In genomic region chr2:227025510-227025909, GRCh38 we compare ENCODE assay signal across 27 cellular contexts.
DNase-seq lines count a peak whose midpoint lies in the region; ATAC-seq and TF ChIP-seq lines count a peak whose summit lies in the region.
"Had no signal": no experiment of that assay in that cellular context is flagged by ENCODE, and none has a peak within 500 bp of the region (broad histone marks: within the 10 kb centered on the region; RNA-seq: fewer than 3 reads in every experiment).

No MANE protein-coding gene starts in this region.

- H3K36me3 Mint-ChIP-seq in T-helper 17 cell (ENCODE audit: low read depth) (no peaks in the 10 kb centered on the region), glutamatergic neuron (ENCODE audit: unreplicated experiment) (no peaks in the 10 kb centered on the region)
- H3K36me3 Mint-ChIP-seq: activated CD4-positive, alpha-beta memory T cell treated with anti-CD3 and anti-CD28 coated beads for 36 hours; activated naive CD4-positive, alpha-beta T cell treated with anti-CD3 and anti-CD28 coated beads, Interleukin-2, amount 10 ng/mL, durations not matched to agents 7 days and 5 days had no signal

- no peaks in the 10 kb centered on the region for H3K4me1 ChIP-seq in esophagus squamous epithelium
- H3K4me1 ChIP-seq: A549, thyroid gland had no signal

- H3K4me3 Mint-ChIP-seq in T-helper 17 cell (no peak overlapping the region), glutamatergic neuron (ENCODE audit: unreplicated experiment) (no peak overlapping the region)
- H3K4me3 Mint-ChIP-seq: activated CD4-positive, alpha-beta memory T cell treated with anti-CD3 and anti-CD28 coated beads for 36 hours; activated naive CD4-positive, alpha-beta T cell treated with anti-CD3 and anti-CD28 coated beads, Interleukin-2, amount 10 ng/mL, durations not matched to agents 7 days and 5 days; endodermal cell; H9 had no signal

- DNase-seq in T-helper 17 cell (no peak), esophagus squamous epithelium (lab: John Stamatoyannopoulos, UW) (no peak), glutamatergic neuron (no peak)
- DNase-seq: activated CD4-positive, alpha-beta memory T cell treated with anti-CD3 and anti-CD28 coated beads for 36 hours; activated naive CD4-positive, alpha-beta T cell treated with anti-CD3 and anti-CD28 coated beads, Interleukin-2, amount 10 ng/mL, durations not matched to agents 7 days and 5 days; activated T-cell treated with anti-CD3 and anti-CD28 coated beads, Interleukin-2, amount 50 U/mL, for 1 hour; C1 segment of cervical spinal cord; endodermal cell; GF-D8; H9; heart right ventricle; islet precursor cell; NCI-H1105 treated with DMSO at 0.1 percent for 48 hours; NCI-H526; occipital lobe; PC-3; SIG-M5; stimulated activated naive CD4-positive, alpha-beta T cell; T-helper 2 cell; thyroid gland had no signal

- ATAC-seq in GM18508 (IDR thresholded peaks at IDR 0.05; ENCODE audit: insufficient read depth, unreplicated experiment) (peak; percentile 79), GM19395 (IDR thresholded peaks at IDR 0.05; ENCODE audit: unreplicated experiment) (peak; percentile 64), HG02763 (IDR thresholded peaks at IDR 0.05; ENCODE audit: unreplicated experiment) (peak; percentile 68), HG03439 (IDR thresholded peaks at IDR 0.05; ENCODE audit: unreplicated experiment) (peak; percentile 62), T-helper 17 cell (no peak), esophagus mucosa (no peak)
- ATAC-seq: A549, heart right ventricle, PC-3 had no signal

- intact Hi-C loops in esophagus squamous epithelium (cut with DNase I), result no loop called here

- H3K4me1 Mint-ChIP-seq in T-helper 17 cell (no peaks in the 10 kb centered on the region), glutamatergic neuron (ENCODE audit: low read depth, unreplicated experiment) (no peaks in the 10 kb centered on the region)
- H3K4me1 Mint-ChIP-seq: activated naive CD4-positive, alpha-beta T cell treated with anti-CD3 and anti-CD28 coated beads, Interleukin-2, amount 10 ng/mL, durations not matched to agents 7 days and 5 days; endodermal cell had no signal

- no peak overlapping the region for H3K27ac ChIP-seq in esophagus squamous epithelium
- H3K27ac ChIP-seq: A549, heart right ventricle, thyroid gland had no signal

- H3K9me3 ChIP-seq in T-helper 17 cell (ENCODE audit: control insufficient read depth, low read length, poor library complexity, severe bottlenecking) (no peaks in the 10 kb centered on the region), esophagus squamous epithelium (no peaks in the 10 kb centered on the region)
- H3K9me3 ChIP-seq: A549, heart right ventricle, thyroid gland had no signal

- no peak for TF ChIP-seq POLR2A in esophagus squamous epithelium (IDR thresholded peaks at IDR 0.05)

- H3K27me3 ChIP-seq in esophagus squamous epithelium, result no peaks in the 10 kb centered on the region
- H3K27me3 ChIP-seq: heart right ventricle, thyroid gland had no signal

- no peaks in the 10 kb centered on the region for H3K9me3 Mint-ChIP-seq in glutamatergic neuron (ENCODE audit: unreplicated experiment)
- H3K9me3 Mint-ChIP-seq: activated CD4-positive, alpha-beta memory T cell treated with anti-CD3 and anti-CD28 coated beads for 36 hours; activated naive CD4-positive, alpha-beta T cell treated with anti-CD3 and anti-CD28 coated beads, Interleukin-2, amount 10 ng/mL, durations not matched to agents 7 days and 5 days; endodermal cell; H9 had no signal

- no peak for TF ChIP-seq CTCF in esophagus squamous epithelium (IDR thresholded peaks at IDR 0.05)
- TF ChIP-seq CTCF in glutamatergic neuron (IDR thresholded peaks at IDR 0.05; ENCODE audit: partially characterized antibody, unreplicated experiment), result no peak

- H3K27ac Mint-ChIP-seq in T-helper 17 cell (no peak overlapping the region), glutamatergic neuron (ENCODE audit: unreplicated experiment) (no peak overlapping the region)
- H3K27ac Mint-ChIP-seq: activated CD4-positive, alpha-beta memory T cell treated with anti-CD3 and anti-CD28 coated beads for 36 hours; activated naive CD4-positive, alpha-beta T cell treated with anti-CD3 and anti-CD28 coated beads, Interleukin-2, amount 10 ng/mL, durations not matched to agents 7 days and 5 days; endodermal cell; H9 had no signal

- 61 to 72% methylated on average over 2 of the region's 2 CpGs for WGBS in esophagus squamous epithelium, 2 donors

- H3K27me3 Mint-ChIP-seq in T-helper 17 cell (peaks cover 13% of the 10 kb centered on the region), glutamatergic neuron (ENCODE audit: unreplicated experiment) (no peaks in the 10 kb centered on the region)
- H3K27me3 Mint-ChIP-seq: activated CD4-positive, alpha-beta memory T cell treated with anti-CD3 and anti-CD28 coated beads for 36 hours; activated naive CD4-positive, alpha-beta T cell treated with anti-CD3 and anti-CD28 coated beads, Interleukin-2, amount 10 ng/mL, durations not matched to agents 7 days and 5 days had no signal

- no peaks in the 10 kb centered on the region for H3K36me3 ChIP-seq in esophagus squamous epithelium

- no peak overlapping the region for H3K4me3 ChIP-seq in esophagus squamous epithelium
- H3K4me3 ChIP-seq: A549, heart right ventricle, lung, thyroid gland had no signal

Comparison
In these comparisons a context has a peak if more than half of its experiments do, and no peak if none do; other contexts are left out.
1. ATAC-seq: peak in GM18508 (single experiment), GM19395 (single experiment), HG02763 (single experiment) and HG03439 (single experiment); none in T-helper 17 cell (single experiment) and esophagus mucosa (single experiment).